In the genomic region with DNA sequence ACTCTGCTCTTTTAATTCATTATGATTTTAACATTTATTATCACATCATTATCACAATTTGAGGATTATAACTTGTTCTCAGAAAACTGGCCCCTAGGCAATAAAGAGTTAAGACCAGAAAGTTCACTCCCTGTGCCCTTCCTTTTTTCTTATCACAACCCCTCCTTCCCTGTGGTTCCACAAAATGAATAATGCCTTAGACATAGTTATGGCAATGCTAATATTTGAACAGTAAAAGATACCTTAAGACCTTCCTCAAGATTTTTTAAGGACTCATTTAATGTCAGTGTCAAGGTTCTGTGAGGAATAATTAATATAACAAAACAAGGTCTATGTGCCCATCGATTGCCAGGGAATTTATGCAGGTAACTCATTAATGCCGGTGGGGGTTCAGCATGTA, we compare ENCODE assay signal across 24 cellular contexts.
DNase-seq lines count a peak whose midpoint lies in the region; ATAC-seq and TF ChIP-seq lines count a peak whose summit lies in the region.
"Had no signal": no experiment of that assay in that cellular context is flagged by ENCODE, and none has a peak within 500 bp of the region (broad histone marks: within the 10 kb centered on the region; RNA-seq: fewer than 3 reads in every experiment).

No MANE protein-coding gene starts in this region.

- TF ChIP-seq POLR2A in suprapubic skin (IDR thresholded peaks at IDR 0.05), result no peak

- TF ChIP-seq CTCF in CD4-positive, alpha-beta T cell (IDR thresholded peaks at IDR 0.05), result no peak
- TF ChIP-seq CTCF in Calu3 (IDR thresholded peaks at IDR 0.05; ENCODE audit: unreplicated experiment), result no peak
- TF ChIP-seq CTCF in suprapubic skin (IDR thresholded peaks at IDR 0.05), result no peak

- no peaks in the 10 kb centered on the region for H3K9me3 Mint-ChIP-seq in CD4-positive, alpha-beta T cell
- no peaks in the 10 kb centered on the region for H3K9me3 Mint-ChIP-seq in Calu3 (ENCODE audit: low read depth, unreplicated experiment)
- H3K9me3 Mint-ChIP-seq: CD14-positive monocyte; CD4-positive, alpha-beta memory T cell; GM23338; H9 had no signal

- no peaks in the 10 kb centered on the region for H3K27me3 Mint-ChIP-seq in CD4-positive, alpha-beta T cell
- H3K27me3 Mint-ChIP-seq in Calu3 (ENCODE audit: unreplicated experiment) (no peaks in the 10 kb centered on the region), T-helper 17 cell (no peaks in the 10 kb centered on the region)
- H3K27me3 Mint-ChIP-seq: CD4-positive, alpha-beta memory T cell had no signal

- POLR2A ChIA-PET in CD4-positive, alpha-beta T cell (lab: Charles Lee), result no interaction called here

- H3K4me1 Mint-ChIP-seq in CD4-positive, alpha-beta T cell (ENCODE audit: low read depth), result peaks cover 84% of the 10 kb centered on the region
- peaks cover 26% of the 10 kb centered on the region for H3K4me1 Mint-ChIP-seq in Calu3 (ENCODE audit: low read depth, unreplicated experiment)
- peaks cover 60% of the 10 kb centered on the region for H3K4me1 Mint-ChIP-seq in T-helper 17 cell

- peaks cover 69% of the 10 kb centered on the region for H3K36me3 Mint-ChIP-seq in CD4-positive, alpha-beta T cell (ENCODE audit: low read depth)
- no peaks in the 10 kb centered on the region for H3K36me3 Mint-ChIP-seq in Calu3 (ENCODE audit: insufficient read depth, unreplicated experiment)
- no peaks in the 10 kb centered on the region for H3K36me3 Mint-ChIP-seq in T-helper 17 cell (ENCODE audit: low read depth)

- intact Hi-C loops in CD4-positive, alpha-beta T cell (cut with DNase I, micrococcal nuclease), result no loop called here
- intact Hi-C loops in Calu3 (cut with micrococcal nuclease; ENCODE audit: unreplicated experiment), result no loop called here

- no TSS peak for BruUV-seq in Calu3 (replicated peaks; lab: Mats Ljungman, UMichigan)

- TF ChIP-seq EP300 in suprapubic skin (IDR thresholded peaks at IDR 0.05), result no peak

- no peaks in the 10 kb centered on the region for H3K27me3 ChIP-seq in CD4-positive, alpha-beta T cell (ENCODE audit: control insufficient read depth, insufficient read depth, low read length)
- no peaks in the 10 kb centered on the region for H3K27me3 ChIP-seq in suprapubic skin
- H3K27me3 ChIP-seq: BE2C; BLaER1 treated with 17β-estradiol and CSF1 and Interleukin-3, amounts not matched to agents 10 nM and 100 nM had no signal

- ATAC-seq in CD4-positive, alpha-beta T cell (ENCODE audit: poor library complexity), result no peak
- ATAC-seq in T-helper 17 cell (no peak), HG03097 (IDR thresholded peaks at IDR 0.05; ENCODE audit: low FRiP score, unreplicated experiment) (no peak)
- ATAC-seq: A549, GM12878, GM23338, HCT116 had no signal

- no peaks in the 10 kb centered on the region for H3K9me3 ChIP-seq in CD4-positive, alpha-beta T cell (ENCODE audit: control insufficient read depth, low read length)
- no peaks in the 10 kb centered on the region for H3K9me3 ChIP-seq in T-helper 17 cell (ENCODE audit: control insufficient read depth, low read length, poor library complexity, severe bottlenecking)
- no peaks in the 10 kb centered on the region for H3K9me3 ChIP-seq in suprapubic skin
- H3K9me3 ChIP-seq: A549; BE2C; BLaER1 treated with 17β-estradiol and CSF1 and Interleukin-3, amounts not matched to agents 10 nM and 100 nM; Caco-2 had no signal

- H3K4me3 Mint-ChIP-seq in CD4-positive, alpha-beta T cell, result no peak overlapping the region
- H3K4me3 Mint-ChIP-seq in Calu3 (ENCODE audit: low read depth, unreplicated experiment), result no peak overlapping the region
- no peak overlapping the region for H3K4me3 Mint-ChIP-seq in T-helper 17 cell
- H3K4me3 Mint-ChIP-seq: CD14-positive monocyte, GM23338, H9 had no signal

- CTCF ChIA-PET in CD4-positive, alpha-beta T cell (lab: Charles Lee), result no interaction called here
- CTCF ChIA-PET in Calu3 (lab: Charles Lee), result no interaction called here

- no peaks in the 10 kb centered on the region for H3K36me3 ChIP-seq in suprapubic skin
- H3K36me3 ChIP-seq: BE2C had no signal

- 89% methylated on average over 2 of the region's 2 CpGs for WGBS in suprapubic skin

- H3K27ac ChIP-seq in CD4-positive, alpha-beta T cell (ENCODE audit: low read depth, low read length), result no peak overlapping the region
- H3K27ac ChIP-seq in suprapubic skin, result peak overlapping the region; percentile 3
- H3K27ac ChIP-seq: A549; BLaER1 treated with 17β-estradiol and CSF1 and Interleukin-3, amounts not matched to agents 10 nM and 100 nM had no signal

- no peak for DNase-seq in CD4-positive, alpha-beta T cell
- DNase-seq in Calu3, result peak; percentile 10
- no peak for DNase-seq in T-helper 17 cell
- DNase-seq in suprapubic skin (ENCODE audit: low spot score in 2 of 2), result no peak
- DNase-seq in mucosa of gallbladder (ENCODE audit: low spot score), result no peak
- DNase-seq in NCI-H2171 (lab: John Stamatoyannopoulos, UW), result no peak
- DNase-seq: 8988T; ACHN; AML-193; BE2C; Caco-2; CD4-positive, alpha-beta memory T cell; DMS 273 treated with DMSO at 0.1 percent for 48 hours; DMS79; EL; GDM1; H9 had no signal

- H3K4me3 ChIP-seq in suprapubic skin, result no peak overlapping the region
- H3K4me3 ChIP-seq: A549; BLaER1 treated with 17β-estradiol and CSF1 and Interleukin-3, amounts not matched to agents 10 nM and 100 nM; GM12878; GM23338 had no signal

- H3K27ac Mint-ChIP-seq in CD4-positive, alpha-beta T cell, result peak overlapping the region; percentile 77
- H3K27ac Mint-ChIP-seq in Calu3 (ENCODE audit: unreplicated experiment), result no peak overlapping the region
- H3K27ac Mint-ChIP-seq in T-helper 17 cell, result peak overlapping the region; percentile 14
- H3K27ac Mint-ChIP-seq: CD14-positive monocyte, GM23338, H9 had no signal

- H3K4me1 ChIP-seq in suprapubic skin, result no peaks in the 10 kb centered on the region
- H3K4me1 ChIP-seq: BE2C had no signal
